Comparison of ENCODE assay signal across 2 cellular contexts in the genomic region with DNA sequence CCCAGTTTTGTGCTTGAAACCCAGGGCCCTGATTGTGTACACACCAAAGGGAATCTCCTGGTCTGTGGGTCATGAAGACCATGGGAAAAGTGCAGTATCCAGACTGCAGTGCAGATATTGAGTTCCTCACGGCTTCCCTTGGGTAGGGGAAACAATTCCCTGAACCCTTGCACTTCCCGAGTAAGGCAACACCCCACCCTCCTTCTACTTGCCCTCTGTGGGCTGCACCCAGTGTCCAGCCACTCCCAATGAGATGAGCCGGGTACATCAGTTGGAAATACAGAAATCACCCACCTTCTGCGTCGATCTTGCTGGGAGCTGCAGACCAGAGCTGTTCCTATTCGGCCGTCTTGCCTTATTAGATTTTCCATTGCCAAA.
TF ChIP-seq lines count a peak whose summit lies in the region.

No MANE protein-coding gene starts in this region.

TF ChIP-seq in A549, 52 proteins besides CTCF, POLR2A, EP300 and RAD21:
- TF ChIP-seq RCOR1 (IDR thresholded peaks at IDR 0.05; ENCODE audit: low read depth, low read length) (no peak), BHLHE40 (IDR thresholded peaks at IDR 0.05; ENCODE audit: low read depth, low read length) (no peak), ZNF302 (CRISPR knock-in tag; IDR thresholded peaks at IDR 0.05) (no peak), GATA3 (IDR thresholded peaks at IDR 0.05; ENCODE audit: borderline replicate concordance) (no peak), SREBF2 (IDR thresholded peaks at IDR 0.05) (no peak), CBX8 (IDR thresholded peaks at IDR 0.05) (no peak), MAFK (IDR thresholded peaks at IDR 0.05; ENCODE audit: partially characterized antibody) (no peak), NR3C1 (IDR thresholded peaks at IDR 0.05) (no peak), CBX2 (IDR thresholded peaks at IDR 0.05; ENCODE audit: borderline replicate concordance, low read depth) (no peak), CEBPB (IDR thresholded peaks at IDR 0.05) (no peak), SMC3 (IDR thresholded peaks at IDR 0.05) (no peak), PBX3 (IDR thresholded peaks at IDR 0.05) (no peak), EHF (CRISPR knock-in tag; IDR thresholded peaks at IDR 0.05) (no peak), JUNB (IDR thresholded peaks at IDR 0.05) (no peak), JUN (IDR thresholded peaks at IDR 0.05) (no peak), TFCP2L1 (CRISPR knock-in tag; IDR thresholded peaks at IDR 0.05) (no peak), ESRRA (IDR thresholded peaks at IDR 0.05; ENCODE audit: borderline replicate concordance, low read length) (no peak), HOXB5 (CRISPR knock-in tag; IDR thresholded peaks at IDR 0.05) (no peak)
- TF ChIP-seq, protein P1, sequence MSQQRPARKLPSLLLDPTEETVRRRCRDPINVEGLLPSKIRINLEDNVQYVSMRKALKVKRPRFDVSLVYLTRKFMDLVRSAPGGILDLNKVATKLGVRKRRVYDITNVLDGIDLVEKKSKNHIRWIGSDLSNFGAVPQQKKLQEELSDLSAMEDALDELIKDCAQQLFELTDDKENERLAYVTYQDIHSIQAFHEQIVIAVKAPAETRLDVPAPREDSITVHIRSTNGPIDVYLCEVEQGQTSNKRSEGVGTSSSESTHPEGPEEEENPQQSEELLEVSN (IDR thresholded peaks at IDR 0.05; ENCODE audit: borderline replicate concordance, low read depth) = no peak
- TF ChIP-seq, protein P2, sequence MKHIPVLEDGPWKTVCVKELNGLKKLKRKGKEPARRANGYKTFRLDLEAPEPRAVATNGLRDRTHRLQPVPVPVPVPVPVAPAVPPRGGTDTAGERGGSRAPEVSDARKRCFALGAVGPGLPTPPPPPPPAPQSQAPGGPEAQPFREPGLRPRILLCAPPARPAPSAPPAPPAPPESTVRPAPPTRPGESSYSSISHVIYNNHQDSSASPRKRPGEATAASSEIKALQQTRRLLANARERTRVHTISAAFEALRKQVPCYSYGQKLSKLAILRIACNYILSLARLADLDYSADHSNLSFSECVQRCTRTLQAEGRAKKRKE (CRISPR knock-in tag; IDR thresholded peaks at IDR 0.05; ENCODE audit: low read depth) = no peak

TF ChIP-seq in K562, 482 proteins besides CTCF, POLR2A, EP300 and RAD21:
- TF ChIP-seq MAFG (tag; conservative IDR thresholded peaks at IDR 0.05) (no peak), AFF1 (IDR thresholded peaks at IDR 0.05; ENCODE audit: low read depth in 1 of 2, partially characterized antibody in 2 of 2) (no peak), ZBTB7A (IDR thresholded peaks at IDR 0.05; ENCODE audit: borderline replicate concordance, control insufficient read depth, low read depth, low read length) (no peak), NFRKB (IDR thresholded peaks at IDR 0.05; ENCODE audit: low read depth) (0 out of 2 replicates have a peak, but pooled peaks have one; percentile 21), RFX5 (IDR thresholded peaks at IDR 0.05; ENCODE audit: low read depth, low read length) (no peak), TCF3 (CRISPR knock-in tag; IDR thresholded peaks at IDR 0.05) (no peak), MCM5 (IDR thresholded peaks at IDR 0.05; ENCODE audit: low read depth) (no peak), GABPB2 (CRISPR knock-in tag; conservative IDR thresholded peaks at IDR 0.05) (no peak), KLF1 (tag; IDR thresholded peaks at IDR 0.05) (0 out of 2 replicates have a peak, but pooled peaks have one; percentile 1), ZNF76 (CRISPR knock-in tag; IDR thresholded peaks at IDR 0.05; ENCODE audit: borderline replicate concordance) (no peak), HBP1 (CRISPR knock-in tag; IDR thresholded peaks at IDR 0.05) (no peak), HDGF (IDR thresholded peaks at IDR 0.05) (no peak), HDAC8 (tag; IDR thresholded peaks at IDR 0.05) (no peak), MBD2 (IDR thresholded peaks at IDR 0.05; ENCODE audit: borderline replicate concordance, low read depth) (no peak), GTF2A2 (tag; IDR thresholded peaks at IDR 0.05) (peak; percentile 47; the same call in 1 of the 2 replicates), FOSL1 (tag; conservative IDR thresholded peaks at IDR 0.05) (0 out of 2 replicates have a peak, but pooled peaks have one; percentile 4), MECOM (CRISPR knock-in tag; IDR thresholded peaks at IDR 0.05) (no peak), JUN (IDR thresholded peaks at IDR 0.05; ENCODE audit: borderline replicate concordance, low read depth, low read length) (no peak), JUN (CRISPR knock-in tag; IDR thresholded peaks at IDR 0.05; ENCODE audit: borderline replicate concordance) (no peak), TRIM28 (IDR thresholded peaks at IDR 0.05) (no peak), JUND (IDR thresholded peaks at IDR 0.05; ENCODE audit: borderline replicate concordance, low read depth, low read length) (no peak), JUND (tag; IDR thresholded peaks at IDR 0.05; ENCODE audit: borderline replicate concordance, low read depth, low read length) (0 out of 3 replicates have a peak, but pooled peaks have one; percentile 6), BCOR (IDR thresholded peaks at IDR 0.05) (no peak), NONO (IDR thresholded peaks at IDR 0.05; ENCODE audit: low read depth in 2 of 2, low read length in 1 of 2) (no peak), ZNF584 (CRISPR knock-in tag; IDR thresholded peaks at IDR 0.05; ENCODE audit: low read depth) (0 out of 2 replicates have a peak, but pooled peaks have one; percentile 5), MBD1 (CRISPR knock-in tag; IDR thresholded peaks at IDR 0.05) (no peak), CHD2 (IDR thresholded peaks at IDR 0.05; ENCODE audit: low read depth, low read length) (no peak), ELF1 (tag; IDR thresholded peaks at IDR 0.05) (no peak)
- TF ChIP-seq, protein P3, sequence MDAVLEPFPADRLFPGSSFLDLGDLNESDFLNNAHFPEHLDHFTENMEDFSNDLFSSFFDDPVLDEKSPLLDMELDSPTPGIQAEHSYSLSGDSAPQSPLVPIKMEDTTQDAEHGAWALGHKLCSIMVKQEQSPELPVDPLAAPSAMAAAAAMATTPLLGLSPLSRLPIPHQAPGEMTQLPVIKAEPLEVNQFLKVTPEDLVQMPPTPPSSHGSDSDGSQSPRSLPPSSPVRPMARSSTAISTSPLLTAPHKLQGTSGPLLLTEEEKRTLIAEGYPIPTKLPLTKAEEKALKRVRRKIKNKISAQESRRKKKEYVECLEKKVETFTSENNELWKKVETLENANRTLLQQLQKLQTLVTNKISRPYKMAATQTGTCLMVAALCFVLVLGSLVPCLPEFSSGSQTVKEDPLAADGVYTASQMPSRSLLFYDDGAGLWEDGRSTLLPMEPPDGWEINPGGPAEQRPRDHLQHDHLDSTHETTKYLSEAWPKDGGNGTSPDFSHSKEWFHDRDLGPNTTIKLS (IDR thresholded peaks at IDR 0.05; ENCODE audit: borderline replicate concordance, low read depth) = 0 out of 2 replicates have a peak, but pooled peaks have one; percentile 28
- TF ChIP-seq, protein P4, sequence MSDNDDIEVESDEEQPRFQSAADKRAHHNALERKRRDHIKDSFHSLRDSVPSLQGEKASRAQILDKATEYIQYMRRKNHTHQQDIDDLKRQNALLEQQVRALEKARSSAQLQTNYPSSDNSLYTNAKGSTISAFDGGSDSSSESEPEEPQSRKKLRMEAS (CRISPR knock-in tag; IDR thresholded peaks at IDR 0.05) = no peak
